In the genomic region with DNA sequence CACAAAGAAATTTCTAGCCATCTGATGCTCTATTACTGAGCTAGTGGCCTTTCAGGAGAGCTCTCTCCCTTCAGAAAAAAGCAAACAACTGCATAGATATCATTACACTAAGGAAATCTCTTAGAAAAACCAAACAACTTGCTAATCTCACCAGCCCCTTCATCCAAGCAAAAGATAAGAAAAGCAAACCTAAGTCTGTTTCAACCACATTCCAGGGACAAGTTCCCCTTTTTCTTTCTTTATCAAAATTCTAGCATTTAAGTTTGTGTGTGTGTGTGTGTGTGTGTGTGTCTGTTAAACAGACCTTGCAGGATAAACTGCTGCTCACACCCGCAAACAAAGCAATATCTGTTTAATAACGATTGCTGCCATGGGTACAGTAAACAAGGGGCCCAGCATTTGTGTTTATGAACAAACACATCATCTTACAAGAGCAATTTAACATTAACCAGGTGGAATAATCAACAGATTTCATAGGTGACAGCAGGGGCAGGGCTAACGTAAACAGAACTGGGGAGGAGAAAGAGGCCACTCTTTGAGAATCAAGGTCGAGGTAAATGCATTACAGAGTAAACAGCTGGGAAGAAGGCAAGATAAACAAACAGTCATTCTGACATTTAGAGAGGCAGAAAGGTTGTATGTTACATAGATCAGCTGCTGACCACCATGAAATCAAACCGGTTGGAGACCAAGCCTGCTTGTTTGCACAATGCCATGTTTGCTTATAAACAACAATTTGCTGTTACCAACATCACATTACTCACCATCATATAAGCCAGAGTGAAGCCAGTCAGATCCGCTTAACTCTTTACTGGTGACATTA, we compare ENCODE assay signal across 8 cellular contexts.
DNase-seq lines count a peak whose midpoint lies in the region; ATAC-seq, FAIRE-seq and TF ChIP-seq lines count a peak whose summit lies in the region.

No MANE protein-coding gene starts in this region.

- DNase-seq in NOMO-1 (lab: John Stamatoyannopoulos, UW; ENCODE audit: unreplicated experiment in 2 of 2) (peak; percentile 7 to 13), NOMO-1 treated with dmso at 0.1 percent for 144 hours (lab: John Stamatoyannopoulos, UW; ENCODE audit: unreplicated experiment) (no peak), NCI-H69 (lab: John Stamatoyannopoulos, UW) (peak; percentile 92), erythroblast (lab: John Stamatoyannopoulos, UW) (peak; percentile 19 to 69), small intestine (peak; percentile 71)
- no peak for DNase-seq in stimulated activated CD4-positive, alpha-beta T cell treated with anti-CD3 and anti-CD28 coated beads, Interleukin-12 subunit alpha, Interleukin-12 subunit beta, amount 100 ng/mL, for 4 hours

- no peaks in the 10 kb centered on the region for H3K9me3 ChIP-seq in small intestine (ENCODE audit: control insufficient read depth, low read depth)

- 26 to 43% (median 38%) methylated on average over 6 of the region's 6 CpGs for WGBS in small intestine, 3 donors

- H3K27ac ChIP-seq in small intestine (ENCODE audit: low read depth in 1 of 2, low read length in 1 of 2): peak overlapping the region; percentile 36 to 76

- FAIRE-seq in small intestine (lab: Jason Lieb, UNC): no peak

- peaks cover 4 to 8% of the 10 kb centered on the region in 2 donors for H3K4me1 ChIP-seq in small intestine (ENCODE audit: control insufficient read depth in 2 of 2, insufficient read depth in 1 of 2, low read depth in 1 of 2, low read length in 1 of 2)

- TF ChIP-seq POLR2A in erythroblast (IDR thresholded peaks at IDR 0.05; ENCODE audit: low read length): no peak

- H3K4me3 ChIP-seq in small intestine (ENCODE audit: low read depth in 1 of 2, low read length in 2 of 2): no peak overlapping the region

- no peaks in the 10 kb centered on the region for H3K36me3 ChIP-seq in small intestine (ENCODE audit: control insufficient read depth in 2 of 2, insufficient read depth in 2 of 2, low read length in 2 of 2)

- no peaks in the 10 kb centered on the region for H3K27me3 ChIP-seq in small intestine (ENCODE audit: control insufficient read depth in 2 of 2, insufficient read depth in 2 of 2, low read length in 2 of 2)

- ATAC-seq in HG03520 (IDR thresholded peaks at IDR 0.05; ENCODE audit: unreplicated experiment) (no peak), HG02610 (IDR thresholded peaks at IDR 0.05; ENCODE audit: unreplicated experiment) (no peak)

Comparison
In these comparisons a context has a peak if more than half of its experiments do, and no peak if none do; other contexts are left out.
1. DNase-seq: peak in NOMO-1 (2 of 2), NCI-H69 (single experiment), erythroblast (2 of 2) and small intestine (single experiment); none in NOMO-1 treated with dmso at 0.1 percent for 144 hours (single experiment) and stimulated activated CD4-positive, alpha-beta T cell treated with anti-CD3 and anti-CD28 coated beads, Interleukin-12 subunit alpha, Interleukin-12 subunit beta, amount 100 ng/mL, for 4 hours (single experiment).